Comparison of ENCODE assay signal across 8 cellular contexts in genomic region chr12:31728289-31728916, GRCh38. TPM values are rescaled to one million over a fixed set of nuclear protein-coding genes. Genes with fewer than 3 reads are reported as not detected.
DNase-seq lines count a peak whose midpoint lies in the region.

No MANE protein-coding gene starts in this region.

- peak; percentile 69 for DNase-seq in DMS79 treated with DMSO at 0.1 percent for 48 hours (lab: John Stamatoyannopoulos, UW)
- DNase-seq in H7: peak; percentile 63
- DNase-seq in RPMI8226: peak; percentile 35
- DNase-seq in dermis blood vessel endothelial cell: peak; percentile 61
- DNase-seq in KG1 (lab: John Stamatoyannopoulos, UW): no peak
- DNase-seq in NCI-H1694 (lab: John Stamatoyannopoulos, UW): no peak

- H3K36me3 ChIP-seq in H7 (replicated peaks; ENCODE audit: control insufficient read depth, insufficient read depth, low read length) (no peaks in the 10 kb centered on the region), mesodermal cell (ENCODE audit: control insufficient read depth, insufficient read depth, low read length) (no peaks in the 10 kb centered on the region)

- H3K4me3 ChIP-seq in H7 (ENCODE audit: insufficient read depth, low read depth, low read length) (peak overlapping the region; percentile 74), mesodermal cell (ENCODE audit: extremely low read depth, insufficient read depth, low read length, poor library complexity, severe bottlenecking) (peak overlapping the region; percentile 58)

- WGBS in mesodermal cell (ENCODE audit: insufficient coverage in 2 of 2), 2 experiments: 2 to 6% methylated on average over 15 to 16 of the region's 22 CpGs

- H3K27ac ChIP-seq in mesodermal cell (ENCODE audit: low read depth, low read length, severe bottlenecking): peak overlapping the region; percentile 84
- H3K27ac ChIP-seq in temporal lobe (ENCODE audit: low read depth, low read length): peak overlapping the region; percentile 97

- H3K9me3 ChIP-seq in mesodermal cell (ENCODE audit: control insufficient read depth, low read length): peaks cover 21% of the 10 kb centered on the region

- H3K4me1 ChIP-seq in mesodermal cell (ENCODE audit: control insufficient read depth, insufficient read depth, low read length, poor library complexity, severe bottlenecking): peaks cover 3% of the 10 kb centered on the region

- H3K27me3 ChIP-seq in H7 (ENCODE audit: control insufficient read depth, insufficient read depth, low read length): no peaks in the 10 kb centered on the region

RNA-seq across cellular contexts. Expression of gene AMN1, which starts 0.4 kb away (rescaled TPM):
- total RNA-seq in H7 (2014; rRNA removed; shearing (Covaris generic)): 19.2 and 23.4 TPM in 2 replicates
- total RNA-seq in dermis blood vessel endothelial cell (17.5 and 18.1 TPM in 2 replicates), temporal lobe (56.8 TPM)
- polyA plus RNA-seq in mesodermal cell (2013, experiment 1 of 2): 21.8 TPM
- 20.6 TPM for polyA plus RNA-seq in mesodermal cell (2013, experiment 2 of 2)

Comparison
In these comparisons a context has a peak if more than half of its experiments do, and no peak if none do; other contexts are left out.
1. DNase-seq: peak in DMS79 treated with DMSO at 0.1 percent for 48 hours (single experiment), H7 (single experiment), RPMI8226 (single experiment) and dermis blood vessel endothelial cell (single experiment); none in KG1 (single experiment) and NCI-H1694 (single experiment).